ENCODE assay signal across 1 cellular context in the genomic region with DNA sequence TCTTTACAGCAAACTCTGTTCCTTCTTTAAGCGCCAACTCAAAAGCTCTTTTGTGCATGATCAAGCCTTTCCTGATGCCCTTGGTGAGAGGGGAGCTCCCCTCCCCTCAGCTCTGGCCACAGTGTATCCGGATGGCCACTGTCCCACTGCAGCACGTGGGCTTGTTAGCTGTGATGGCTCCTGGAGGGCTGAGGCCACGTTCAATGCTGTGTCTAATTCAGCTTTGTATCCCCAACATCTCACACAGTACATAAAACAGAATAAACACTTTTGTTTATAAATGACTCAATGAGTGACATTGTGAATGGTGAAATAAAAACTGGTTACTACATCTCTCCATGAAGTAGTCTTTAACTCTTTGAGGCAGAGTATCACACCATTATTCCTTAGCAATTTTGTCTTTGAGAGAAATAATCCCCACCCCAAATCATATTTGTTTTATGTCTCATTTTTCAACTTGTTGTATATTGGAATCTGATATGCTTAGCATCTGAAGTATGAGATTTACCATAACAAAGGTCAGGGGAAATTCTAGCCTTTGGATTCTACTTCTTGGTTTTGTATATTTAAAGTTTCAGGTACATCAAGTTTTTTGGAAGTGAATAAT.
TF ChIP-seq lines count a peak whose summit lies in the region.

No MANE protein-coding gene starts in this region.

TF ChIP-seq in IMR-90, 13 proteins besides CTCF, POLR2A, EP300 and RAD21 (continued from another document):
- TF ChIP-seq CHD1 (IDR thresholded peaks at IDR 0.05; ENCODE audit: low read depth, low read length) (no peak), CEBPB (IDR thresholded peaks at IDR 0.05; ENCODE audit: low read depth, low read length) (no peak)
TF ChIP-seq in IMR-90: peak in this region for 0.
